In genomic region chr3:187735837-187736236, GRCh38 we compare ENCODE assay signal across 12 cellular contexts. TPM values are rescaled to one million over a fixed set of nuclear protein-coding genes. Genes with fewer than 3 reads are reported as not detected.
DNase-seq lines count a peak whose midpoint lies in the region; ATAC-seq and TF ChIP-seq lines count a peak whose summit lies in the region.
"Had no signal": no experiment of that assay in that cellular context is flagged by ENCODE, and none has a peak within 500 bp of the region (broad histone marks: within the 10 kb centered on the region; RNA-seq: fewer than 3 reads in every experiment).

No MANE protein-coding gene starts in this region.

- H3K4me3 ChIP-seq in lower lobe of right lung = peak overlapping the region; percentile 69
- H3K4me3 ChIP-seq in subcutaneous abdominal adipose tissue (ENCODE audit: low read depth in 1 of 5, low read length in 5 of 5) = peak overlapping the region; percentile 68 to 98 (median 83)

- H3K4me1 Mint-ChIP-seq in T-helper 1 cell treated with Interleukin-12 subunit alpha and Interleukin-12 subunit beta and Interleukin-4 antibody, amounts not matched to agents 30 μg/mL and 1 μg/mL, for 36 hours (ENCODE audit: low read depth) = peaks cover 38% of the 10 kb centered on the region

- peak overlapping the region; percentile 27 for H3K4me3 Mint-ChIP-seq in T-helper 1 cell treated with Interleukin-12 subunit alpha and Interleukin-12 subunit beta and Interleukin-4 antibody, amounts not matched to agents 30 μg/mL and 1 μg/mL, for 36 hours

- ATAC-seq in lower lobe of right lung = no peak

- no peak overlapping the region for H3K27ac Mint-ChIP-seq in T-helper 1 cell treated with Interleukin-12 subunit alpha and Interleukin-12 subunit beta and Interleukin-4 antibody, amounts not matched to agents 30 μg/mL and 1 μg/mL, for 36 hours

- no peaks in the 10 kb centered on the region for H3K9me3 ChIP-seq in lower lobe of right lung
- no peaks in the 10 kb centered on the region for H3K9me3 ChIP-seq in subcutaneous abdominal adipose tissue (ENCODE audit: control insufficient read depth in 5 of 5, low read length in 5 of 5)

- peak overlapping the region; percentile 0 for H3K27ac ChIP-seq in angular gyrus (ENCODE audit: low read depth, low read length)
- H3K27ac ChIP-seq in lower lobe of right lung = peak overlapping the region; percentile 99
- H3K27ac ChIP-seq in subcutaneous abdominal adipose tissue (ENCODE audit: low read depth, low read length) = peak overlapping the region; percentile 100

- peak overlapping the region; percentile 56 to 100 (median 77) for H3K9ac ChIP-seq in subcutaneous abdominal adipose tissue (ENCODE audit: low read length in 5 of 5)

- H3K36me3 ChIP-seq in lower lobe of right lung (peaks cover 41% of the 10 kb centered on the region), subcutaneous abdominal adipose tissue (ENCODE audit: control insufficient read depth in 5 of 5, insufficient read depth in 5 of 5, low read length in 5 of 5) (peaks cover 22 to 40% (median 34%) of the 10 kb centered on the region in 5 donors)

- intact Hi-C loops in lower lobe of right lung (cut with DNase I) = no loop called here

- H3K36me3 Mint-ChIP-seq in T-helper 1 cell treated with Interleukin-12 subunit alpha and Interleukin-12 subunit beta and Interleukin-4 antibody, amounts not matched to agents 30 μg/mL and 1 μg/mL, for 36 hours (ENCODE audit: low read depth) = peaks cover 28% of the 10 kb centered on the region

- H3K9me3 Mint-ChIP-seq in T-helper 1 cell treated with Interleukin-12 subunit alpha and Interleukin-12 subunit beta and Interleukin-4 antibody, amounts not matched to agents 30 μg/mL and 1 μg/mL, for 36 hours = no peaks in the 10 kb centered on the region

- DNase-seq in T-helper 1 cell = no peak
- no peak for DNase-seq in lower lobe of right lung
- DNase-seq in hepatic stellate cell (ENCODE audit: low spot score) = no peak
- DNase-seq in cortex of kidney (lab: John Stamatoyannopoulos, UW) = no peak
- DNase-seq in GOT3 (lab: John Stamatoyannopoulos, UW) = no peak
- DNase-seq: 8988T; NCI-H146; stimulated activated CD4-positive, alpha-beta T cell treated with anti-CD3 and anti-CD28 coated beads, Interleukin-15, amount 100 ng/mL, for 24 hours had no signal

- no peaks in the 10 kb centered on the region for H3K27me3 Mint-ChIP-seq in T-helper 1 cell treated with Interleukin-12 subunit alpha and Interleukin-12 subunit beta and Interleukin-4 antibody, amounts not matched to agents 30 μg/mL and 1 μg/mL, for 36 hours (ENCODE audit: low read depth)

- H3K4me1 ChIP-seq in lower lobe of right lung (peaks cover 41% of the 10 kb centered on the region), subcutaneous abdominal adipose tissue (ENCODE audit: control insufficient read depth in 5 of 5, insufficient read depth in 5 of 5, low read length in 5 of 5) (peaks cover 15 to 62% (median 41%) of the 10 kb centered on the region in 5 donors)

- H3K27me3 ChIP-seq in lower lobe of right lung (ENCODE audit: low read depth) (no peaks in the 10 kb centered on the region), subcutaneous abdominal adipose tissue (ENCODE audit: control insufficient read depth in 5 of 5, insufficient read depth in 4 of 5, low read length in 5 of 5) (no peaks in the 10 kb centered on the region)

- no peak for TF ChIP-seq CTCF in lower lobe of right lung (IDR thresholded peaks at IDR 0.05)

RNA-seq across cellular contexts. Expression of gene BCL6, which starts 9.4 kb away (rescaled TPM):
- 123 TPM for total RNA-seq in lower lobe of right lung

RNA-seq across cellular contexts. Expression of gene RTP2, which starts 33.5 kb away (rescaled TPM):
- not detected for total RNA-seq in lower lobe of right lung
- total RNA-seq: lower leg skin had no signal

Comparison
In these comparisons a context has a peak if more than half of its experiments do, and no peak if none do; other contexts are left out.
1. H3K27ac ChIP-seq: peak in every context shown above with its lines; median percentile 100 in subcutaneous abdominal adipose tissue; 99 in lower lobe of right lung; 0 in angular gyrus.